Comparison of ENCODE assay signal across 10 cellular contexts in the genomic region with DNA sequence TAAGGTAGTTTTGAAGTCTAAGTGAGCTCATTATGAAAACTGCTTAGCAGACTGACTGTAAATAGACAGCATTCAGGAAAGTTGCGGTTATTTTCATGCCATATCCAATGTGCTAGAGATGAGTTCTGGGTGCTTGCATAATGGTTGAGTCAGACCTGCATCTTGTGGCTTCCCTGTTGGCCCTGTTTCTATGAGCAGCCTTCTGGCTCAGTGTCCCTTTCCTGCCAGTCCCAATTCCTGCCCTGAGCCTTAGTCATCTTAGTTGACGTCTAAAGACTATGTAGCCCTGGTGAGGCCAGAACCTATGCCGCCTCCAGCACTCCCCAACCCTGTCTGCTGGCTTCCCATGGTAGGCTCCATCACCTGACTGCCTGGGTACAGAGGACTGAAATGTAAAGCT.
A peak's percentile ranks its signal among the peaks of the same experiment; 100 is the strongest.
DNase-seq lines count a peak whose midpoint lies in the region; TF ChIP-seq lines count a peak whose summit lies in the region.
"Had no signal": no experiment of that assay in that cellular context is flagged by ENCODE, and none has a peak within 500 bp of the region (broad histone marks: within the 10 kb centered on the region; RNA-seq: fewer than 3 reads in every experiment).

No MANE protein-coding gene starts in this region.

- H3K4me3 ChIP-seq in Peyer's patch = no peak overlapping the region
- H3K4me3 ChIP-seq: GM23338, SJCRH30 had no signal

- H3K27me3 ChIP-seq in Peyer's patch = no peaks in the 10 kb centered on the region
- H3K27me3 ChIP-seq: SJCRH30 had no signal

- TF ChIP-seq CTCF in Peyer's patch (IDR thresholded peaks at IDR 0.05) = no peak

- CTCF ChIA-PET in activated CD4-positive, alpha-beta memory T cell treated with anti-CD3 and anti-CD28 coated beads for 36 hours (lab: Charles Lee) = interaction anchor here (0.6 to 10.3 kb wide), 8 partner anchors 12 to 325 kb away, joined by 3 to 103 read pairs (median 20); partner anchors contain the start of genes TEX48 and TNFSF8

- H3K36me3 ChIP-seq in Peyer's patch = no peaks in the 10 kb centered on the region
- H3K36me3 ChIP-seq: SJCRH30 had no signal

- POLR2A ChIA-PET in activated CD4-positive, alpha-beta memory T cell treated with anti-CD3 and anti-CD28 coated beads for 36 hours (lab: Charles Lee) = interaction anchor here (1.0 to 5.8 kb wide), 10 partner anchors 12 to 315 kb away, joined by 3 to 78 read pairs (median 8); partner anchors contain the start of gene TNFSF8

- H3K27me3 Mint-ChIP-seq in activated CD4-positive, alpha-beta memory T cell treated with anti-CD3 and anti-CD28 coated beads for 36 hours = peaks cover 2% of the 10 kb centered on the region

- H3K4me3 Mint-ChIP-seq in activated CD4-positive, alpha-beta memory T cell treated with anti-CD3 and anti-CD28 coated beads for 36 hours = no peak overlapping the region
- H3K4me3 Mint-ChIP-seq: GM23338 had no signal

- TF ChIP-seq POLR2A in Peyer's patch (IDR thresholded peaks at IDR 0.05) = no peak

- H3K36me3 Mint-ChIP-seq in activated CD4-positive, alpha-beta memory T cell treated with anti-CD3 and anti-CD28 coated beads for 36 hours = no peaks in the 10 kb centered on the region

- DNase-seq in AG08395 (ENCODE audit: low spot score) = peak; percentile 94
- DNase-seq in GM04503 (ENCODE audit: low read depth) = peak; percentile 97
- peak; percentile 77 for DNase-seq in activated CD4-positive, alpha-beta memory T cell treated with anti-CD3 and anti-CD28 coated beads for 36 hours
- DNase-seq in hepatic stellate cell (ENCODE audit: low spot score) = peak; percentile 13
- DNase-seq in SW480 (ENCODE audit: low spot score) = no peak
- no peak for DNase-seq in effector CD8-positive, alpha-beta T cell (lab: John Stamatoyannopoulos, UW)
- DNase-seq in KG1 (lab: John Stamatoyannopoulos, UW) = no peak
- no peak for DNase-seq in Peyer's patch
- DNase-seq: SJCRH30 had no signal

- peaks cover 78% of the 10 kb centered on the region for H3K4me1 Mint-ChIP-seq in activated CD4-positive, alpha-beta memory T cell treated with anti-CD3 and anti-CD28 coated beads for 36 hours (ENCODE audit: low read depth)
- H3K4me1 Mint-ChIP-seq: GM23338 had no signal

- intact Hi-C loops in activated CD4-positive, alpha-beta memory T cell treated with anti-CD3 and anti-CD28 coated beads for 36 hours (cut with micrococcal nuclease) = loop anchor here (1.0 to 10.0 kb wide), 7 partner anchors 17 to 522 kb away; partner anchors contain the start of gene ATP6V1G1

- no peak overlapping the region for H3K27ac ChIP-seq in Peyer's patch
- H3K27ac ChIP-seq: SJCRH30 had no signal

- no peaks in the 10 kb centered on the region for H3K9me3 Mint-ChIP-seq in activated CD4-positive, alpha-beta memory T cell treated with anti-CD3 and anti-CD28 coated beads for 36 hours
- H3K9me3 Mint-ChIP-seq: GM23338 had no signal

- no peaks in the 10 kb centered on the region for H3K9me3 ChIP-seq in Peyer's patch
- H3K9me3 ChIP-seq: SJCRH30 had no signal

- no peaks in the 10 kb centered on the region for H3K4me1 ChIP-seq in Peyer's patch

- peak overlapping the region; percentile 81 for H3K27ac Mint-ChIP-seq in activated CD4-positive, alpha-beta memory T cell treated with anti-CD3 and anti-CD28 coated beads for 36 hours
- H3K27ac Mint-ChIP-seq: GM23338 had no signal

Comparison
In these comparisons a context has a peak if more than half of its experiments do, and no peak if none do; other contexts are left out.
1. DNase-seq: peak in AG08395 (single experiment), GM04503 (single experiment), activated CD4-positive, alpha-beta memory T cell treated with anti-CD3 and anti-CD28 coated beads for 36 hours (single experiment) and hepatic stellate cell (single experiment); none in SW480 (single experiment), effector CD8-positive, alpha-beta T cell (single experiment), KG1 (single experiment) and Peyer's patch (0 of 3).